ENCODE assay signal across 6 cellular contexts in genomic region chr14:101379842-101380241, GRCh38.
"Had no signal": no experiment of that assay in that cellular context is flagged by ENCODE, and none has a peak within 500 bp of the region (broad histone marks: within the 10 kb centered on the region; RNA-seq: fewer than 3 reads in every experiment).

No MANE protein-coding gene starts in this region.

- H3K4me3 ChIP-seq: K562 had no signal

- H3K27ac ChIP-seq: HL-60 had no signal

- H3K27ac Mint-ChIP-seq: IgD-negative memory B cell had no signal

- H3K36me3 Mint-ChIP-seq: IgD-negative memory B cell had no signal

- H3K4me3 Mint-ChIP-seq: IgD-negative memory B cell had no signal

- ATAC-seq: HepG2, K562 had no signal

- DNase-seq: IMR-90, KBM-7 had no signal

- H3K4me1 Mint-ChIP-seq: IgD-negative memory B cell had no signal
